ENCODE assay signal across 13 cellular contexts in genomic region chr13:111202149-111202548, GRCh38.
A peak's percentile ranks its signal among the peaks of the same experiment; 100 is the strongest.
DNase-seq lines count a peak whose midpoint lies in the region; ATAC-seq and TF ChIP-seq lines count a peak whose summit lies in the region.
"Had no signal": no experiment of that assay in that cellular context is flagged by ENCODE, and none has a peak within 500 bp of the region (broad histone marks: within the 10 kb centered on the region; RNA-seq: fewer than 3 reads in every experiment).

No MANE protein-coding gene starts in this region.

- H3K4me3 Mint-ChIP-seq in activated naive CD4-positive, alpha-beta T cell treated with anti-CD3 and anti-CD28 coated beads, Interleukin-2, amount 50 U/mL, for 24 hours = no peak overlapping the region
- peak overlapping the region; percentile 33 for H3K4me3 Mint-ChIP-seq in activated B cell treated with CpG ODN at 0.5 μM for 24 hours
- H3K4me3 Mint-ChIP-seq: CD14-positive monocyte had no signal

- no peak overlapping the region for H3K4me3 ChIP-seq in left lung
- no peak overlapping the region for H3K4me3 ChIP-seq in upper lobe of left lung
- H3K4me3 ChIP-seq: sigmoid colon had no signal

- CTCF ChIA-PET in activated B cell treated with CpG ODN at 0.5 μM for 24 hours (lab: Charles Lee) = interaction anchor here (1.4 to 1.6 kb wide), 2 partner anchors 15 to 17 kb away, joined by 4 to 5 read pairs; no protein-coding TSS in a partner anchor

- H3K27me3 ChIP-seq in left lung = no peaks in the 10 kb centered on the region
- no peaks in the 10 kb centered on the region for H3K27me3 ChIP-seq in upper lobe of left lung
- H3K27me3 ChIP-seq: sigmoid colon had no signal

- H3K4me1 ChIP-seq in left lung = peaks cover 26 to 43% of the 10 kb centered on the region in 2 donors
- peaks cover 32 to 44% (median 41%) of the 10 kb centered on the region in 4 donors for H3K4me1 ChIP-seq in upper lobe of left lung

- H3K27ac Mint-ChIP-seq in activated naive CD4-positive, alpha-beta T cell treated with anti-CD3 and anti-CD28 coated beads, Interleukin-2, amount 50 U/mL, for 24 hours = peak overlapping the region; percentile 27
- H3K27ac Mint-ChIP-seq in activated B cell treated with CpG ODN at 0.5 μM for 24 hours = peak overlapping the region; percentile 74

- peak overlapping the region; percentile 31 to 55 for H3K27ac ChIP-seq in left lung
- peak overlapping the region; percentile 32 to 74 (median 42) for H3K27ac ChIP-seq in upper lobe of left lung

- 90% methylated on average over 3 to 4 of the region's 4 CpGs for WGBS in upper lobe of left lung, 2 donors

- H3K36me3 ChIP-seq in left lung (peaks cover 0 to 21% of the 10 kb centered on the region in 2 donors), upper lobe of left lung (no peaks in the 10 kb centered on the region)
- H3K36me3 ChIP-seq: sigmoid colon had no signal

- H3K9me3 Mint-ChIP-seq in activated naive CD4-positive, alpha-beta T cell treated with anti-CD3 and anti-CD28 coated beads, Interleukin-2, amount 50 U/mL, for 24 hours = no peaks in the 10 kb centered on the region
- no peaks in the 10 kb centered on the region for H3K9me3 Mint-ChIP-seq in activated B cell treated with CpG ODN at 0.5 μM for 24 hours

- intact Hi-C loops in activated B cell treated with CpG ODN at 0.5 μM for 24 hours (cut with micrococcal nuclease) = loop anchor here (1.0 to 5.0 kb wide), 4 partner anchors 15 to 285 kb away; partner anchors contain the start of gene ANKRD10
- intact Hi-C loops in left lung (cut with DNase I) = no loop called here

- DNase-seq in activated naive CD4-positive, alpha-beta T cell treated with Interleukin-2 at 50 U/mL for 16 hours = no peak
- DNase-seq in activated B cell treated with CpG ODN at 0.5 μM for 24 hours (no peak), left lung (no peak), upper lobe of left lung (no peak), SKM-1 (lab: John Stamatoyannopoulos, UW; ENCODE audit: unreplicated experiment) (no peak), retina (no peak)
- DNase-seq: head of caudate nucleus, NCI-H1436 treated with DMSO at 0.1 percent for 48 hours, sigmoid colon had no signal

- H3K36me3 Mint-ChIP-seq in activated naive CD4-positive, alpha-beta T cell treated with anti-CD3 and anti-CD28 coated beads, Interleukin-2, amount 50 U/mL, for 24 hours = peaks cover 10% of the 10 kb centered on the region
- H3K36me3 Mint-ChIP-seq in activated B cell treated with CpG ODN at 0.5 μM for 24 hours (ENCODE audit: low read depth) = peaks cover 47% of the 10 kb centered on the region

- no peak for TF ChIP-seq EP300 in upper lobe of left lung (IDR thresholded peaks at IDR 0.05)

- POLR2A ChIA-PET in activated B cell treated with CpG ODN at 0.5 μM for 24 hours (lab: Charles Lee) = interaction anchor here (1.0 to 3.0 kb wide), 3 partner anchors 17 to 487 kb away, joined by 4 to 21 read pairs (median 6); partner anchors contain the start of gene ANKRD10

- no peak for ATAC-seq in activated B cell treated with CpG ODN at 0.5 μM for 24 hours (ENCODE audit: low read depth)
- ATAC-seq in left lung = no peak
- ATAC-seq in upper lobe of left lung (ENCODE audit: low FRiP score in 2 of 2) = no peak
- ATAC-seq in GM21619 (IDR thresholded peaks at IDR 0.05; ENCODE audit: unreplicated experiment) = no peak

- TF ChIP-seq CTCF in activated B cell treated with CpG ODN at 0.5 μM for 24 hours (IDR thresholded peaks at IDR 0.05) (no peak), left lung (IDR thresholded peaks at IDR 0.05) (no peak), upper lobe of left lung (IDR thresholded peaks at IDR 0.05) (no peak)

- TF ChIP-seq POLR2A in upper lobe of left lung (IDR thresholded peaks at IDR 0.05) = no peak

- no peaks in the 10 kb centered on the region for H3K27me3 Mint-ChIP-seq in activated naive CD4-positive, alpha-beta T cell treated with anti-CD3 and anti-CD28 coated beads, Interleukin-2, amount 50 U/mL, for 24 hours
- no peaks in the 10 kb centered on the region for H3K27me3 Mint-ChIP-seq in activated B cell treated with CpG ODN at 0.5 μM for 24 hours
- H3K27me3 Mint-ChIP-seq: stimulated activated naive CD8-positive, alpha-beta T cell treated with anti-CD3 and anti-CD28 coated beads, Interleukin-15, amount 100 ng/mL, for 72 hours had no signal

- peaks cover 81% of the 10 kb centered on the region for H3K4me1 Mint-ChIP-seq in activated naive CD4-positive, alpha-beta T cell treated with anti-CD3 and anti-CD28 coated beads, Interleukin-2, amount 50 U/mL, for 24 hours
- H3K4me1 Mint-ChIP-seq in activated B cell treated with CpG ODN at 0.5 μM for 24 hours = peaks cover 85% of the 10 kb centered on the region

- H3K9me3 ChIP-seq in left lung (no peaks in the 10 kb centered on the region), upper lobe of left lung (no peaks in the 10 kb centered on the region)
- H3K9me3 ChIP-seq: sigmoid colon had no signal
